In the genomic region with DNA sequence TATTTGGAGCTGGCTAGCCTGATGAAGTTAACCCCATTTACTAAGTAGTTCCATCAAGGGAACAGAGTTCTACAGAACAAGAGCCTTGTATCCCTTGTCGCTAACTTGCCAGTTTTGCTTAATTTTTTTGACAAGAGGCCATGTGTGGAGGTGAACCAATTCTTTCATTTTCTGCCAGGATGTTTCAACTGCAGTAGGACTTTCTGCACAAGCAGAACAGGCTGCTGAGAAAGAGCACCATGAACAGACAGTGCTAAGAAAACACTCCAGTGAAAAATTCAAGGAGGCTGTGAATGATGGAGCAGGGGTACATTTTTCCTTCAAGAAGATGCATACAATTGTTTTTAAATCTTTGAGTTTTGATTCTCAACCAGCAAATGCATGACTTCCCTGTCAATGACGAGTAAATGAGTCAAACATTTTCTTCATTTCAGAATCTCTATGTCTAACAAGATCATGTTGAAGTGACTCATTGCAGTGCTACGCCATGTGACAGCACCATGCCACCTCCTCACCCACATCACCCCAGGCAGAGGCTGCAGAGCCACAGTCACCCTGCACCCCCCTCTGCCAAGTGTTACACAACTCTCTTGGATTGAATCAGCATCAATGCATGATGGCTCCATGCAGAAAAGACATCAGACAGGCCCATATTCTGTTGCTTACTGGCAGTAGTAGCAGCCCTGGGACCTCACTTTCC, we compare ENCODE assay signal across 1 cellular context.
TF ChIP-seq lines count a peak whose summit lies in the region.

No MANE protein-coding gene starts in this region.

TF ChIP-seq in WTC11, 78 proteins besides CTCF, POLR2A, EP300 and RAD21 (continued from another document):
- no peak for TF ChIP-seq ZNF671 (CRISPR knock-in tag; IDR thresholded peaks at IDR 0.05)
